ENCODE assay signal across 24 cellular contexts in the genomic region with DNA sequence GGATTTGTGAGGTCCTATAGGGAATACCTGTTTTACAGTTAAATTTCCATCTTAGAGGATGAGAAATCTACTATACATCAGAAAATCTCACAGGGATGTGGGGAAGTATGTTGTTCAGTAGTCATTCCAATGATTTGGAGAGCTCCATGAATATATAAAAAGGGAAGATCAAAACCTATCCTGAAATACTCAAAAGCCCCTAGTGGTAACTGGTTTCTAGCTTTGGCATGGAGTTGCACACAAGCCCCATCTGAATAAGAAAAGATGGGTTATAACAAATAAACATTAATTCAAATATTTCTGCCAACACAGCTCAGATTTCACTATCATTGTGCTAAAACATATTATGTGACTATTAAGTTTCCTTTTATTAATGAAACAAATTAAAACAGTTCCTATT.
"Had no signal": no experiment of that assay in that cellular context is flagged by ENCODE, and none has a peak within 500 bp of the region (broad histone marks: within the 10 kb centered on the region; RNA-seq: fewer than 3 reads in every experiment).

No MANE protein-coding gene starts in this region.

- H3K4me3 ChIP-seq: body of pancreas, esophagus muscularis mucosa, gastroesophageal sphincter, prostate gland, right atrium auricular region had no signal

- ATAC-seq: activated CD4-positive, CD25-positive, alpha-beta regulatory T cell treated with anti-CD3 and anti-CD28 coated beads, Interleukin-2, amount 50 U/mL, for 24 hours; activated naive CD8-positive, alpha-beta T cell treated with anti-CD3 and anti-CD28 coated beads, Interleukin-2, amount 50 U/mL, for 24 hours; body of pancreas; gastroesophageal sphincter; left ventricle myocardium superior; naive thymus-derived CD8-positive, alpha-beta T cell had no signal

- H3K27ac Mint-ChIP-seq: activated CD4-positive, alpha-beta memory T cell treated with anti-CD3 and anti-CD28 coated beads, Interleukin-2, amount 10 ng/mL, durations not matched to agents 7 days and 5 days; activated CD4-positive, alpha-beta T cell treated with anti-CD3 and anti-CD28 coated beads, Interleukin-2, amount 10 ng/mL, durations not matched to agents 24 days and 14 days; activated naive CD8-positive, alpha-beta T cell treated with anti-CD3 and anti-CD28 coated beads, Interleukin-2, amount 50 U/mL, for 24 hours; activated T-helper 1 cell treated with anti-CD3 and anti-CD28 coated beads, Interleukin-12 subunit alpha, Interleukin-12 subunit beta, Interleukin-2, Interleukin-4 antibody, amounts not matched to agents 30 ng/mL and 10 ng/mL and 1 ng/mL, durations not matched to agents 14 hours and 24 hours and 36 hours; mesothelial cell of epicardium; naive thymus-derived CD8-positive, alpha-beta T cell had no signal

- DNase-seq: activated CD4-positive, alpha-beta memory T cell treated with anti-CD3 and anti-CD28 coated beads, Interleukin-2, amount 10 ng/mL, durations not matched to agents 7 days and 5 days; activated CD4-positive, alpha-beta T cell treated with anti-CD3 and anti-CD28 coated beads, Interleukin-2, amount 10 ng/mL, durations not matched to agents 24 days and 14 days; activated gamma-delta T cell; activated naive CD4-positive, alpha-beta T cell treated with anti-CD3 and anti-CD28 coated beads, Interleukin-2, amount 50 U/mL, for 16 hours; activated naive CD8-positive, alpha-beta T cell treated with anti-CD3 and anti-CD28 coated beads, Interleukin-2, amount 50 U/mL, for 24 hours; activated T-cell treated with anti-CD3 and anti-CD28 coated beads for 4 hours; body of pancreas; caudate nucleus; dermis blood vessel endothelial cell; effector CD8-positive, alpha-beta T cell; head of caudate nucleus; left ventricle myocardium superior; mammary epithelial cell; naive thymus-derived CD8-positive, alpha-beta T cell; stimulated activated CD4-positive, alpha-beta T cell treated with anti-CD3 and anti-CD28 coated beads, Interleukin-4, amount 100 ng/mL, for 24 hours; stimulated activated naive CD4-positive, alpha-beta T cell treated with Interleukin-2 at 50 U/mL for 16 hours; T-helper 2 cell had no signal

- H3K9me3 Mint-ChIP-seq: activated CD4-positive, alpha-beta memory T cell treated with anti-CD3 and anti-CD28 coated beads, Interleukin-2, amount 10 ng/mL, durations not matched to agents 7 days and 5 days; activated CD4-positive, alpha-beta T cell treated with anti-CD3 and anti-CD28 coated beads, Interleukin-2, amount 10 ng/mL, durations not matched to agents 24 days and 14 days; activated naive CD8-positive, alpha-beta T cell treated with anti-CD3 and anti-CD28 coated beads, Interleukin-2, amount 50 U/mL, for 24 hours; activated T-helper 1 cell treated with anti-CD3 and anti-CD28 coated beads, Interleukin-12 subunit alpha, Interleukin-12 subunit beta, Interleukin-2, Interleukin-4 antibody, amounts not matched to agents 30 ng/mL and 10 ng/mL and 1 ng/mL, durations not matched to agents 14 hours and 24 hours and 36 hours; naive thymus-derived CD8-positive, alpha-beta T cell had no signal

- H3K4me1 ChIP-seq: body of pancreas, esophagus muscularis mucosa, gastroesophageal sphincter, prostate gland, right atrium auricular region had no signal

- H3K4me3 Mint-ChIP-seq: activated CD4-positive, alpha-beta memory T cell treated with anti-CD3 and anti-CD28 coated beads, Interleukin-2, amount 10 ng/mL, durations not matched to agents 7 days and 5 days; activated CD4-positive, alpha-beta T cell treated with anti-CD3 and anti-CD28 coated beads, Interleukin-2, amount 10 ng/mL, durations not matched to agents 24 days and 14 days; activated naive CD8-positive, alpha-beta T cell treated with anti-CD3 and anti-CD28 coated beads, Interleukin-2, amount 50 U/mL, for 24 hours; activated T-helper 1 cell treated with anti-CD3 and anti-CD28 coated beads, Interleukin-12 subunit alpha, Interleukin-12 subunit beta, Interleukin-2, Interleukin-4 antibody, amounts not matched to agents 30 ng/mL and 10 ng/mL and 1 ng/mL, durations not matched to agents 14 hours and 24 hours and 36 hours; mesothelial cell of epicardium; naive thymus-derived CD8-positive, alpha-beta T cell had no signal

- H3K36me3 ChIP-seq: esophagus muscularis mucosa, gastroesophageal sphincter, prostate gland, right atrium auricular region had no signal

- H3K36me3 Mint-ChIP-seq: mesothelial cell of epicardium; naive thymus-derived CD8-positive, alpha-beta T cell had no signal

- H3K4me1 Mint-ChIP-seq: activated CD4-positive, alpha-beta memory T cell treated with anti-CD3 and anti-CD28 coated beads, Interleukin-2, amount 10 ng/mL, durations not matched to agents 7 days and 5 days; activated CD4-positive, alpha-beta T cell treated with anti-CD3 and anti-CD28 coated beads, Interleukin-2, amount 10 ng/mL, durations not matched to agents 24 days and 14 days; activated naive CD8-positive, alpha-beta T cell treated with anti-CD3 and anti-CD28 coated beads, Interleukin-2, amount 50 U/mL, for 24 hours; naive thymus-derived CD8-positive, alpha-beta T cell had no signal

- H3K27me3 ChIP-seq: body of pancreas, esophagus muscularis mucosa, right atrium auricular region had no signal

- H3K9me3 ChIP-seq: body of pancreas, esophagus muscularis mucosa, gastroesophageal sphincter, prostate gland, right atrium auricular region had no signal
